In the genomic region with DNA sequence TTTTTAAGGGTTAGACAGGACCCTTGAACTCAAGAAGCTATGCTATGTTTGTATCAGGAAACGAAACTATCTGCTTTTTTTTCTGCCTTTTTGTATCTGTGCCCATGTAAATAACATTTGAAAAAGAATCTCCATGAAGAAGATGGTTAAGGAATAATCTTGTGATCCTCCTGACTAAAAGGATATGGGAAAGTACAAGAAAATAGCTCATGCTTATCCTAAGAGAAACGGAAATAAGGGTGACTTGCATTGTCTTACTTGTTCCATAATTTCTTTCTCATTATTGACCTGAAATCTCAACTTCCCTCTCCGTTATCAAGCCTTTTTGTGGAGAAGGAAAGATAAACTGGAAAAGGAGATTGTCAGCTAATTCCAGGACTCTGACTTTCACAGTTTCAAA, we compare ENCODE assay signal across 26 cellular contexts. TPM values are rescaled to one million over a fixed set of nuclear protein-coding genes. Genes with fewer than 3 reads are reported as not detected.
DNase-seq lines count a peak whose midpoint lies in the region; ATAC-seq, FAIRE-seq and TF ChIP-seq lines count a peak whose summit lies in the region.
"Had no signal": no experiment of that assay in that cellular context is flagged by ENCODE, and none has a peak within 500 bp of the region (broad histone marks: within the 10 kb centered on the region; RNA-seq: fewer than 3 reads in every experiment).

No MANE protein-coding gene starts in this region.

- H3K9ac ChIP-seq in liver (ENCODE audit: low read depth in 1 of 2, low read length in 2 of 2) (no peak overlapping the region), HepG2 (ENCODE audit: insufficient read depth, low read depth, low read length) (no peak overlapping the region)
- H3K9ac ChIP-seq: BLaER1 had no signal

- 67% methylated on average over 3 of the region's 3 CpGs for WGBS in liver
- WGBS in HepG2 (ENCODE audit: low lambda C conversion rate): 29% methylated on average over 3 of the region's 3 CpGs
- 53% methylated on average over 3 of the region's 3 CpGs for WGBS in right lobe of liver (ENCODE audit: insufficient coverage, low coverage, low lambda C conversion rate, missing lambda C conversion rate)
- WGBS in esophagus squamous epithelium, 2 donors: 64 to 82% methylated on average over 3 of the region's 3 CpGs

- in situ Hi-C loops in HepG2 (cut with HindIII; ENCODE audit: extremely low pct_ligation_motif_present, low pct_unique_long_range_greater_than_20kb): no loop called here

- H4K20me1 ChIP-seq in HepG2 (ENCODE audit: insufficient read depth, low read length): no peaks in the 10 kb centered on the region
- H4K20me1 ChIP-seq: BLaER1 had no signal

- H3K4me3 ChIP-seq in liver (ENCODE audit: low read depth in 1 of 3, low read length in 3 of 3) (no peak overlapping the region), HepG2 (replicated peaks in 1 of 3; ENCODE audit: insufficient read depth in 1 of 3, low read depth in 2 of 3, low read length in 3 of 3) (no peak overlapping the region), choroid plexus epithelial cell (ENCODE audit: low read depth, low read length) (peak overlapping the region; percentile 9), right lobe of liver (no peak overlapping the region), esophagus squamous epithelium (no peak overlapping the region)
- H3K4me3 ChIP-seq: BLaER1, GM12878 had no signal

- no peaks in the 10 kb centered on the region for H3K36me3 ChIP-seq in liver (ENCODE audit: control insufficient read depth in 4 of 4, insufficient read depth in 3 of 4, low read depth in 1 of 4, low read length in 3 of 4)
- no peaks in the 10 kb centered on the region for H3K36me3 ChIP-seq in HepG2 (replicated peaks in 1 of 2; ENCODE audit: control insufficient read depth in 1 of 2, insufficient read depth in 2 of 2, low read length in 2 of 2)
- H3K36me3 ChIP-seq in right lobe of liver: no peaks in the 10 kb centered on the region
- no peaks in the 10 kb centered on the region for H3K36me3 ChIP-seq in esophagus squamous epithelium
- H3K36me3 ChIP-seq: BE2C, BLaER1 had no signal

- TF ChIP-seq EP300 in HepG2 (IDR thresholded peaks at IDR 0.05; ENCODE audit: low read depth in 2 of 2, low read length in 2 of 2) (no peak), HepG2 (CRISPR knock-in tag; IDR thresholded peaks at IDR 0.05; ENCODE audit: borderline replicate concordance) (no peak)

- no peaks in the 10 kb centered on the region for H3K9me3 ChIP-seq in liver (ENCODE audit: control insufficient read depth in 4 of 4, low read length in 3 of 4)
- no peaks in the 10 kb centered on the region for H3K9me3 ChIP-seq in HepG2 (ENCODE audit: low read length)
- H3K9me3 ChIP-seq in right lobe of liver: no peaks in the 10 kb centered on the region
- no peaks in the 10 kb centered on the region for H3K9me3 ChIP-seq in esophagus squamous epithelium
- H3K9me3 ChIP-seq: BE2C, BLaER1 had no signal

- intact Hi-C loops in HepG2 (cut with micrococcal nuclease; ENCODE audit: unreplicated experiment) (no loop called here), right lobe of liver (cut with DNase I) (no loop called here), esophagus squamous epithelium (cut with DNase I) (no loop called here)

- TF ChIP-seq RAD21 in liver (IDR thresholded peaks at IDR 0.05): no peak
- no peak for TF ChIP-seq RAD21 in HepG2 (CRISPR knock-in tag; IDR thresholded peaks at IDR 0.05)

- ATAC-seq in HepG2 (no peak), right lobe of liver (peak; percentile 19 to 61 (median 51))
- ATAC-seq: GM12878 had no signal

- H3K4me2 ChIP-seq in HepG2 (ENCODE audit: low read depth, low read length): no peak overlapping the region
- H3K4me2 ChIP-seq: BLaER1 had no signal

- no TSS peak for BruUV-seq in HepG2 (replicated peaks; lab: Mats Ljungman, UMichigan)

- no peak overlapping the region for H2AFZ ChIP-seq in HepG2 (ENCODE audit: low read length)

- POLR2A ChIA-PET in HepG2 (lab: Yijun Ruan, JAX): no interaction called here

- H3K79me2 ChIP-seq in HepG2 (ENCODE audit: insufficient read depth, low read length): no peaks in the 10 kb centered on the region

- TF ChIP-seq POLR2A in HepG2 (IDR thresholded peaks at IDR 0.05; ENCODE audit: insufficient read depth in 1 of 2, low read depth in 2 of 2, low read length in 2 of 2) (no peak), right lobe of liver (IDR thresholded peaks at IDR 0.05) (no peak), esophagus squamous epithelium (IDR thresholded peaks at IDR 0.05) (no peak)

- FAIRE-seq in HepG2 (lab: Jason Lieb, UNC): no peak
- FAIRE-seq: GM12878, GM19239 had no signal

- no peak overlapping the region for H3K27ac ChIP-seq in liver (ENCODE audit: low read depth in 1 of 2, low read length in 2 of 2)
- H3K27ac ChIP-seq in HepG2 (ENCODE audit: extremely low read length, insufficient read depth, low read length): no peak overlapping the region
- H3K27ac ChIP-seq in right lobe of liver: no peak overlapping the region
- no peak overlapping the region for H3K27ac ChIP-seq in esophagus squamous epithelium
- H3K27ac ChIP-seq: BLaER1 had no signal

- peaks cover 0 to 1% (median 0%) of the 10 kb centered on the region in 4 donors for H3K4me1 ChIP-seq in liver (ENCODE audit: control insufficient read depth in 4 of 4, insufficient read depth in 4 of 4, low read length in 3 of 4)
- H3K4me1 ChIP-seq in HepG2 (ENCODE audit: insufficient read depth, low read length): no peaks in the 10 kb centered on the region
- no peaks in the 10 kb centered on the region for H3K4me1 ChIP-seq in right lobe of liver
- H3K4me1 ChIP-seq in esophagus squamous epithelium: no peaks in the 10 kb centered on the region
- H3K4me1 ChIP-seq: BE2C, BLaER1 had no signal

- TF ChIP-seq CTCF in liver (IDR thresholded peaks at IDR 0.05; ENCODE audit: low read depth, low read length, missing input control) (no peak), HepG2 (CRISPR knock-in tag; IDR thresholded peaks at IDR 0.05) (no peak), choroid plexus epithelial cell (conservative IDR thresholded peaks at IDR 0.05; ENCODE audit: low read depth, low read length) (no peak), right lobe of liver (IDR thresholded peaks at IDR 0.05) (no peak), esophagus squamous epithelium (IDR thresholded peaks at IDR 0.05) (no peak)

- CTCF ChIA-PET in HepG2 (lab: Yijun Ruan, JAX; ENCODE audit: low intra/inter-chr PET ratio, low total read pairs): no interaction called here

- DNase-seq in HepG2 (ENCODE audit: low spot score): no peak
- DNase-seq in choroid plexus epithelial cell (ENCODE audit: low read depth): peak; percentile 13
- no peak for DNase-seq in right lobe of liver
- no peak for DNase-seq in esophagus squamous epithelium (lab: John Stamatoyannopoulos, UW)
- no peak for DNase-seq in activated naive CD4-positive, alpha-beta T cell treated with anti-CD3 and anti-CD28 coated beads, Interleukin-2, amount 50 U/mL, for 16 hours
- DNase-seq: 8988T; ACHN; BE2C; C1 segment of cervical spinal cord; CD4-positive, alpha-beta memory T cell; CD4-positive, CD25-positive, alpha-beta regulatory T cell; CD8-positive, alpha-beta memory T cell; COR-L47; DMS 273 treated with DMSO at 0.1 percent for 48 hours; DMS153; DMS53; DMS79; DND-41; EL; GDM1 had no signal

- no peaks in the 10 kb centered on the region for H3K27me3 ChIP-seq in liver (ENCODE audit: control insufficient read depth in 4 of 4, insufficient read depth in 4 of 4, low read length in 3 of 4)
- H3K27me3 ChIP-seq in HepG2 (ENCODE audit: control insufficient read depth in 1 of 2, insufficient read depth in 2 of 2, low read length in 2 of 2): no peaks in the 10 kb centered on the region; a peak in 1 of 5 replicates
- no peaks in the 10 kb centered on the region for H3K27me3 ChIP-seq in right lobe of liver
- H3K27me3 ChIP-seq in esophagus squamous epithelium: no peaks in the 10 kb centered on the region
- H3K27me3 ChIP-seq: BE2C, BLaER1 had no signal

RNA-seq across cellular contexts. Expression of a gene that starts 5.9 kb away (rescaled TPM):
- total RNA-seq in liver (under 1 TPM in 1 of 2 donors, not detected in 1; 0.42 TPM), HepG2 (2016; rRNA removed; fragmentation: Illumina TruSeq; extraction: Trizol) (not detected in 2 replicates), right lobe of liver (under 1 TPM in 1 of 6 experiments, not detected in 5; 0.20 TPM), esophagus squamous epithelium (under 1 TPM in 1 of 4 donors, not detected in 3; 0.26 TPM)
- polyA plus RNA-seq in liver (under 1 TPM; 0.08 to 0.11 TPM), HepG2 (2011; rRNA removed) (0.03 TPM in 1 of 2 replicates, not detected in the other)
- not detected in 2 replicates for total RNA-seq in HepG2 (2016; cell fraction: cytosol; rRNA removed; fragmentation: Illumina TruSeq; extraction: Trizol; ENCODE audit: low read depth)
- total RNA-seq in HepG2 (2016; cell fraction: insoluble cytoplasmic fraction; rRNA removed; fragmentation: Illumina TruSeq; extraction: Trizol): 0.13 TPM in 1 of 2 replicates, not detected in the other
- 0.15 TPM in 1 of 2 replicates, not detected in the other for total RNA-seq in HepG2 (2016; cell fraction: membrane; rRNA removed; fragmentation: Illumina TruSeq; extraction: Trizol)
- total RNA-seq in HepG2 (2016; cell fraction: nucleus; rRNA removed; fragmentation: Illumina TruSeq; extraction: Trizol): not detected in 2 replicates
- not detected in 2 replicates for polyA plus RNA-seq in HepG2 (2011; cell fraction: cytosol; rRNA removed)
- 0.07 and 0.23 TPM in 2 replicates for polyA plus RNA-seq in HepG2 (2011; cell fraction: nucleus; rRNA removed)
- not detected in 2 replicates for polyA plus RNA-seq in HepG2 (2012)
- polyA plus RNA-seq in HepG2 (2016; cell fraction: cytosol; fragmentation: Illumina TruSeq; extraction: Trizol; ENCODE audit: low read depth): not detected in 2 replicates
- polyA plus RNA-seq in HepG2 (2016; cell fraction: insoluble cytoplasmic fraction; fragmentation: Illumina TruSeq; extraction: Trizol; ENCODE audit: low read depth): not detected in 2 replicates
- 0.07 TPM in 1 of 2 replicates, not detected in the other for polyA plus RNA-seq in HepG2 (2016; cell fraction: membrane; fragmentation: Illumina TruSeq; extraction: Trizol; ENCODE audit: low read depth)
- polyA plus RNA-seq in HepG2 (2016; cell fraction: nucleus; fragmentation: Illumina TruSeq; extraction: Trizol; ENCODE audit: insufficient read depth, low read depth): not detected in 2 replicates
- 0.14 TPM in 1 of 2 replicates, not detected in the other for polyA minus RNA-seq in HepG2 (2011; rRNA and poly(A)+ RNA removed; ENCODE audit: low replicate concordance)
- not detected in 2 replicates for polyA minus RNA-seq in HepG2 (2011; cell fraction: cytosol; rRNA and poly(A)+ RNA removed)
- not detected in 2 replicates for polyA minus RNA-seq in HepG2 (2011; cell fraction: nucleus; rRNA and poly(A)+ RNA removed)
- total RNA-seq: A673; CD4-positive, CD25-positive, alpha-beta regulatory T cell; CD8-positive, alpha-beta memory T cell had no signal
- polyA plus RNA-seq: CD14-positive monocyte; CD4-positive, alpha-beta memory T cell; CD4-positive, CD25-positive, alpha-beta regulatory T cell; CD8-positive, alpha-beta memory T cell had no signal

RNA-seq across cellular contexts. Expression of a gene that starts 57.2 kb away (rescaled TPM):
- 1 to 10 TPM in 1 of 2 donors, under 1 TPM in 1; 0.79 to 3.0 TPM for total RNA-seq in liver
- under 1 TPM; 0.09 to 0.56 TPM for polyA plus RNA-seq in liver
- 0.79 and 1.8 TPM in 2 replicates for total RNA-seq in HepG2 (2016; rRNA removed; fragmentation: Illumina TruSeq; extraction: Trizol)
- 0.51 and 0.79 TPM in 2 replicates for total RNA-seq in HepG2 (2016; cell fraction: cytosol; rRNA removed; fragmentation: Illumina TruSeq; extraction: Trizol; ENCODE audit: low read depth)
- 1.7 TPM in 1 of 2 replicates, not detected in the other for total RNA-seq in HepG2 (2016; cell fraction: insoluble cytoplasmic fraction; rRNA removed; fragmentation: Illumina TruSeq; extraction: Trizol)
- 0.41 and 0.65 TPM in 2 replicates for total RNA-seq in HepG2 (2016; cell fraction: membrane; rRNA removed; fragmentation: Illumina TruSeq; extraction: Trizol)
- 3.7 and 5.6 TPM in 2 replicates for total RNA-seq in HepG2 (2016; cell fraction: nucleus; rRNA removed; fragmentation: Illumina TruSeq; extraction: Trizol)
- 0.62 and 1.0 TPM in 2 replicates for polyA plus RNA-seq in HepG2 (2011; rRNA removed)
- 0.04 and 0.12 TPM in 2 replicates for polyA plus RNA-seq in HepG2 (2011; cell fraction: cytosol; rRNA removed)
- 1.6 and 2.4 TPM in 2 replicates for polyA plus RNA-seq in HepG2 (2011; cell fraction: nucleus; rRNA removed)
- polyA plus RNA-seq in HepG2 (2012): 1.0 and 1.1 TPM in 2 replicates
- polyA plus RNA-seq in HepG2 (2016; cell fraction: cytosol; fragmentation: Illumina TruSeq; extraction: Trizol; ENCODE audit: low read depth): 0.25 and 0.34 TPM in 2 replicates
- 0.59 and 0.89 TPM in 2 replicates for polyA plus RNA-seq in HepG2 (2016; cell fraction: insoluble cytoplasmic fraction; fragmentation: Illumina TruSeq; extraction: Trizol; ENCODE audit: low read depth)
- polyA plus RNA-seq in HepG2 (2016; cell fraction: membrane; fragmentation: Illumina TruSeq; extraction: Trizol; ENCODE audit: low read depth): 0.28 TPM in 1 of 2 replicates, not detected in the other
- 4.5 and 5.2 TPM in 2 replicates for polyA plus RNA-seq in HepG2 (2016; cell fraction: nucleus; fragmentation: Illumina TruSeq; extraction: Trizol; ENCODE audit: insufficient read depth, low read depth)
- 0.33 and 0.40 TPM in 2 replicates for polyA minus RNA-seq in HepG2 (2011; rRNA and poly(A)+ RNA removed; ENCODE audit: low replicate concordance)
- polyA minus RNA-seq in HepG2 (2011; cell fraction: cytosol; rRNA and poly(A)+ RNA removed): 0.44 TPM in 1 of 2 replicates, not detected in the other
- 7.3 and 10.1 TPM in 2 replicates for polyA minus RNA-seq in HepG2 (2011; cell fraction: nucleus; rRNA and poly(A)+ RNA removed)
- 1 to 10 TPM in 4 of 6 experiments, under 1 TPM in 2; 0.55 to 1.7 (median 1.4) TPM for total RNA-seq in right lobe of liver
- total RNA-seq in esophagus squamous epithelium: 1 to 10 TPM in 2 of 4 donors, under 1 TPM in 2; 0.35 to 3.1 (median 1.2) TPM
